In genomic region chr4:111652206-111652605, GRCh38 we compare ENCODE assay signal across 22 cellular contexts.
DNase-seq lines count a peak whose midpoint lies in the region; ATAC-seq, FAIRE-seq and TF ChIP-seq lines count a peak whose summit lies in the region.
"Had no signal": no experiment of that assay in that cellular context is flagged by ENCODE, and none has a peak within 500 bp of the region (broad histone marks: within the 10 kb centered on the region; RNA-seq: fewer than 3 reads in every experiment).

No MANE protein-coding gene starts in this region.

- DNase-seq in EL: peak; percentile 6
- peak; percentile 26 for DNase-seq in RKO (ENCODE audit: low spot score)
- DNase-seq in bronchial epithelial cell (ENCODE audit: low read depth): peak; percentile 74
- peak; percentile 42 for DNase-seq in mesendoderm
- DNase-seq in natural killer cell treated with Interleukin-12 subunit alpha and Interleukin-12 subunit beta and Interleukin-15 and Interleukin-18, amount 100 ng/mL, for 72 hours (ENCODE audit: low spot score): no peak
- DNase-seq: ACHN, COR-L47, DMS 273 treated with DMSO at 0.1 percent for 48 hours, DND-41, NCI-H1048, NCI-H1436, NCI-H2029, NCI-H526, SHP77, T-helper 1 cell had no signal

- H3K27me3 ChIP-seq in bronchial epithelial cell (ENCODE audit: control insufficient read depth, insufficient read depth, low read length) (no peaks in the 10 kb centered on the region), mesendoderm (ENCODE audit: insufficient read depth, low read length, poor library complexity) (no peaks in the 10 kb centered on the region)

- H3K56ac ChIP-seq in mesendoderm (ENCODE audit: low read length): no peak overlapping the region

- peak overlapping the region; percentile 55 for H3K27ac ChIP-seq in mesendoderm (ENCODE audit: low read depth, low read length)

- H3K36me3 ChIP-seq in bronchial epithelial cell (ENCODE audit: control insufficient read depth, insufficient read depth, low read length) (no peaks in the 10 kb centered on the region), mesendoderm (ENCODE audit: control insufficient read depth, insufficient read depth, low read length) (no peaks in the 10 kb centered on the region)

- H2AK5ac ChIP-seq in mesendoderm (ENCODE audit: low read length): no peak overlapping the region

- TF ChIP-seq CTCF in bronchial epithelial cell (IDR thresholded peaks at IDR 0.05; ENCODE audit: insufficient read depth, low read length, severe bottlenecking): no peak

- H3K4me3 ChIP-seq in bronchial epithelial cell (ENCODE audit: low read depth, low read length) (no peak overlapping the region), mesendoderm (ENCODE audit: low read length) (no peak overlapping the region)
- H3K4me3 ChIP-seq: GM12878 had no signal

- no peak overlapping the region for H3K9ac ChIP-seq in mesendoderm (ENCODE audit: low read length)

- H3K79me1 ChIP-seq in mesendoderm (ENCODE audit: low read length): no peaks in the 10 kb centered on the region

- no peak overlapping the region for H4K5ac ChIP-seq in mesendoderm (ENCODE audit: low read length)

- no peaks in the 10 kb centered on the region for H3K79me2 ChIP-seq in mesendoderm (ENCODE audit: control insufficient read depth, insufficient read depth, low read length)

- H3K4me2 ChIP-seq in mesendoderm (ENCODE audit: low read length): no peak overlapping the region

- peak overlapping the region; percentile 90 for H2BK5ac ChIP-seq in mesendoderm (ENCODE audit: low read length)

- no peak overlapping the region for H3K27ac Mint-ChIP-seq in natural killer cell treated with Interleukin-12 subunit alpha and Interleukin-12 subunit beta and Interleukin-15 and Interleukin-18, amount 100 ng/mL, for 72 hours
- H3K27ac Mint-ChIP-seq: CD14-positive monocyte had no signal

- peak overlapping the region; percentile 97 for H3K18ac ChIP-seq in mesendoderm (ENCODE audit: low read length)

- FAIRE-seq in bronchial epithelial cell (lab: Jason Lieb, UNC): no peak
- FAIRE-seq: GM12878, H1 had no signal

- H3K23ac ChIP-seq in mesendoderm (ENCODE audit: low read length): no peak overlapping the region

- no peaks in the 10 kb centered on the region for H3K4me1 Mint-ChIP-seq in natural killer cell treated with Interleukin-12 subunit alpha and Interleukin-12 subunit beta and Interleukin-15 and Interleukin-18, amount 100 ng/mL, for 72 hours (ENCODE audit: low read depth in 2 of 2)
- H3K4me1 Mint-ChIP-seq: CD14-positive monocyte had no signal

- H4K8ac ChIP-seq in mesendoderm (ENCODE audit: low read depth, low read length): peak overlapping the region; percentile 93

- H3K4me1 ChIP-seq in mesendoderm (ENCODE audit: control insufficient read depth, low read depth, low read length): peaks cover 11% of the 10 kb centered on the region

- H3K4ac ChIP-seq in mesendoderm (ENCODE audit: low read depth, low read length): peak overlapping the region; percentile 52

- no peaks in the 10 kb centered on the region for H3K36me3 Mint-ChIP-seq in natural killer cell treated with Interleukin-12 subunit alpha and Interleukin-12 subunit beta and Interleukin-15 and Interleukin-18, amount 100 ng/mL, for 72 hours
- H3K36me3 Mint-ChIP-seq: CD14-positive monocyte had no signal

- H2BK120ac ChIP-seq in mesendoderm (ENCODE audit: low read depth, low read length): peak overlapping the region; percentile 92

- no peaks in the 10 kb centered on the region for H3K9me3 Mint-ChIP-seq in natural killer cell treated with Interleukin-12 subunit alpha and Interleukin-12 subunit beta and Interleukin-15 and Interleukin-18, amount 100 ng/mL, for 72 hours

- no peaks in the 10 kb centered on the region for H3K27me3 Mint-ChIP-seq in natural killer cell treated with Interleukin-12 subunit alpha and Interleukin-12 subunit beta and Interleukin-15 and Interleukin-18, amount 100 ng/mL, for 72 hours

- no peak overlapping the region for H2BK15ac ChIP-seq in mesendoderm (replicated peaks; ENCODE audit: low read depth)

- ATAC-seq in GM19328 (IDR thresholded peaks at IDR 0.05; ENCODE audit: unreplicated experiment): no peak
- no peak for ATAC-seq in GM19023 (IDR thresholded peaks at IDR 0.05; ENCODE audit: unreplicated experiment)
- no peak for ATAC-seq in natural killer cell treated with Interleukin-12 subunit alpha and Interleukin-12 subunit beta and Interleukin-15 and Interleukin-18, amount 100 ng/mL, for 72 hours
- ATAC-seq: GM12878, Panc1, SK-N-SH treated with all-trans-retinoic acid at 6 μM for 48 hours had no signal

- H3K4me3 Mint-ChIP-seq in natural killer cell treated with Interleukin-12 subunit alpha and Interleukin-12 subunit beta and Interleukin-15 and Interleukin-18, amount 100 ng/mL, for 72 hours: no peak overlapping the region
- H3K4me3 Mint-ChIP-seq: CD14-positive monocyte had no signal

- WGBS in mesendoderm (ENCODE audit: extremely low coverage, insufficient coverage, low lambda C conversion rate): no CpG with 5 or more reads among the region's 5 CpGs
